Comparison of ENCODE assay signal across 8 cellular contexts in genomic region chr1:149558350-149558825, GRCh38. TPM values are rescaled to one million over a fixed set of nuclear protein-coding genes. Genes with fewer than 3 reads are reported as not detected.
A peak's percentile ranks its signal among the peaks of the same experiment; 100 is the strongest.
DNase-seq lines count a peak whose midpoint lies in the region; TF ChIP-seq lines count a peak whose summit lies in the region.
"Not testable (repeated sequence)": the region's sequence is repeated elsewhere in the genome, so short reads cannot be mapped to it uniquely, and the experiment has no call there.

No MANE protein-coding gene starts in this region.

- not testable (repeated sequence) for TF ChIP-seq CTCF in HFF-Myc (IDR thresholded peaks at IDR 0.05; ENCODE audit: low read depth, low read length, missing control alignments); ovary (IDR thresholded peaks at IDR 0.05)
- TF ChIP-seq CTCF in VCaP (conservative IDR thresholded peaks at IDR 0.05), result peak; percentile 32

- not testable (repeated sequence) for H3K4me1 ChIP-seq in effector memory CD4-positive, alpha-beta T cell (ENCODE audit: control insufficient read depth, insufficient read depth, low read length, poor library complexity, severe bottlenecking); iPS-20b (ENCODE audit: insufficient read depth, low read length); ovary (ENCODE audit: insufficient read depth)

- WGBS in ovary, 3 donors, result 0 to 2% (median 0%) methylated on average over 12 to 34 of the region's 36 CpGs

- DNase-seq in ACHN (peak; percentile 58), HFF-Myc (ENCODE audit: extremely low read depth, low read depth) (peak; percentile 16), activated gamma-delta T cell (lab: John Stamatoyannopoulos, UW) (peak; percentile 18), ovary (peak; percentile 44 to 75 (median 65))
- peak; percentile 34 to 47 (median 36) for DNase-seq in effector memory CD4-positive, alpha-beta T cell
- peak; percentile 34 to 42 (median 41) for DNase-seq in stimulated activated CD4-positive, alpha-beta T cell treated with anti-CD3 and anti-CD28 coated beads, TNF-alpha, amount 100 ng/mL, for 48 hours (ENCODE audit: low read depth in 3 of 3)

- in situ Hi-C loops in ACHN (cut with HindIII; ENCODE audit: low pct_ligation_motif_present, low pct_unique_long_range_greater_than_20kb, low sequenced_read_pairs), result not testable (repeated sequence)

- intact Hi-C loops in ovary (cut with DNase I), result not testable (repeated sequence)

- not testable (repeated sequence) for H3K9me3 ChIP-seq in effector memory CD4-positive, alpha-beta T cell (ENCODE audit: control insufficient read depth, low read length); iPS-20b (ENCODE audit: insufficient read depth, low read depth, low read length); ovary

- not testable (repeated sequence) for TF ChIP-seq EP300 in ovary (IDR thresholded peaks at IDR 0.05)

- H3K27ac ChIP-seq in VCaP, result peak overlapping the region; percentile 42
- H3K27ac ChIP-seq in effector memory CD4-positive, alpha-beta T cell (ENCODE audit: insufficient read depth, low read length, poor library complexity, severe bottlenecking), result peak overlapping the region; percentile 37
- not testable (repeated sequence) for H3K27ac ChIP-seq in iPS-20b (ENCODE audit: low read length)
- H3K27ac ChIP-seq in ovary, result peak overlapping the region in 1 of 2 donors; percentile 75

- H3K4me3 ChIP-seq in HFF-Myc (replicated peaks; ENCODE audit: low read depth, low read length) (peak overlapping the region; percentile 28), iPS-20b (ENCODE audit: low read length) (peak overlapping the region; percentile 38; the same call in 1 of the 2 replicates), ovary (peak overlapping the region; percentile 16)
- H3K4me3 ChIP-seq in effector memory CD4-positive, alpha-beta T cell (ENCODE audit: insufficient read depth, low read depth, low read length, poor library complexity, severe bottlenecking), result peak overlapping the region; percentile 42

- not testable (repeated sequence) for H3K27me3 ChIP-seq in effector memory CD4-positive, alpha-beta T cell (replicated peaks; ENCODE audit: control insufficient read depth, insufficient read depth, low read length, poor library complexity, severe bottlenecking); iPS-20b (ENCODE audit: insufficient read depth, low read length); ovary

- not testable (repeated sequence) for H3K36me3 ChIP-seq in effector memory CD4-positive, alpha-beta T cell (ENCODE audit: control insufficient read depth, insufficient read depth, low read length); iPS-20b (ENCODE audit: insufficient read depth, low read depth, low read length); ovary

- not testable (repeated sequence) for TF ChIP-seq POLR2A in ovary (IDR thresholded peaks at IDR 0.05)

- not testable (repeated sequence) for H3K9ac ChIP-seq in iPS-20b (ENCODE audit: low read depth, low read length)

RNA-seq across cellular contexts. Expression of gene PPIAL4C, which starts 25.3 kb away (rescaled TPM):
- total RNA-seq in ovary, result under 1 TPM in 1 of 7 donors, not detected in 6; 0.72 TPM
- polyA plus RNA-seq in ovary, result not detected
